ENCODE assay signal across 12 cellular contexts in genomic region chr5:158943057-158943456, GRCh38.
DNase-seq lines count a peak whose midpoint lies in the region; ATAC-seq, FAIRE-seq and TF ChIP-seq lines count a peak whose summit lies in the region.
"Had no signal": no experiment of that assay in that cellular context is flagged by ENCODE, and none has a peak within 500 bp of the region (broad histone marks: within the 10 kb centered on the region; RNA-seq: fewer than 3 reads in every experiment).

No MANE protein-coding gene starts in this region.

- DNase-seq in GM03348 (ENCODE audit: low spot score): peak; percentile 83
- DNase-seq in HTR-8/SVneo (ENCODE audit: insufficient read length, low spot score): peak; percentile 19
- DNase-seq in cardiac fibroblast (ENCODE audit: low read depth in 2 of 2): peak; percentile 77 to 96
- no peak for DNase-seq in osteocyte (ENCODE audit: extremely low spot score, unreplicated experiment)
- no peak for DNase-seq in NCI-H1930 (lab: John Stamatoyannopoulos, UW)
- no peak for DNase-seq in left colon
- no peak for DNase-seq in T-helper 9 cell
- DNase-seq in activated CD4-positive, alpha-beta T cell treated with anti-CD3 and anti-CD28 coated beads, Interleukin-2, amount 50 U/mL, for 1 hour: no peak
- DNase-seq: activated naive CD4-positive, alpha-beta T cell treated with anti-CD3 and anti-CD28 coated beads for 36 hours; immature natural killer cell; SHP77; stimulated activated CD4-positive, alpha-beta T cell treated with anti-CD3 and anti-CD28 coated beads, Interleukin-2, amount 100 ng/mL, for 24 hours had no signal

- no peak for FAIRE-seq in HTR-8/SVneo (lab: Jason Lieb, UNC)

- no peak overlapping the region for H3K4me3 Mint-ChIP-seq in osteocyte (ENCODE audit: unreplicated experiment)
- H3K4me3 Mint-ChIP-seq: activated naive CD4-positive, alpha-beta T cell treated with anti-CD3 and anti-CD28 coated beads for 36 hours; immature natural killer cell had no signal

- intact Hi-C loops in left colon (cut with DNase I, micrococcal nuclease): no loop called here

- no peak for ATAC-seq in left colon

- H3K27ac Mint-ChIP-seq in osteocyte (ENCODE audit: unreplicated experiment): peak overlapping the region; percentile 87
- H3K27ac Mint-ChIP-seq: activated naive CD4-positive, alpha-beta T cell treated with anti-CD3 and anti-CD28 coated beads for 36 hours; immature natural killer cell had no signal

- no peaks in the 10 kb centered on the region for H3K9me3 Mint-ChIP-seq in osteocyte (ENCODE audit: unreplicated experiment)
- H3K9me3 Mint-ChIP-seq: activated naive CD4-positive, alpha-beta T cell treated with anti-CD3 and anti-CD28 coated beads for 36 hours had no signal

- no peak overlapping the region for H3K4me3 ChIP-seq in cardiac fibroblast (replicated peaks in 1 of 2; ENCODE audit: low read depth in 2 of 2, low read length in 2 of 2)

- TF ChIP-seq CTCF in cardiac fibroblast (IDR thresholded peaks at IDR 0.05; ENCODE audit: low read depth, low read length) (no peak), osteocyte (IDR thresholded peaks at IDR 0.05) (no peak)

- H3K4me1 Mint-ChIP-seq in osteocyte (ENCODE audit: unreplicated experiment): peaks cover 55% of the 10 kb centered on the region
- H3K4me1 Mint-ChIP-seq: immature natural killer cell had no signal

- no peaks in the 10 kb centered on the region for H3K27me3 Mint-ChIP-seq in osteocyte (ENCODE audit: unreplicated experiment)

- peaks cover 43% of the 10 kb centered on the region for H3K36me3 Mint-ChIP-seq in osteocyte (ENCODE audit: unreplicated experiment)
- H3K36me3 Mint-ChIP-seq: immature natural killer cell had no signal

Comparison
In these comparisons a context has a peak if more than half of its experiments do, and no peak if none do; other contexts are left out.
1. DNase-seq: peak in GM03348 (single experiment), HTR-8/SVneo (single experiment) and cardiac fibroblast (2 of 2); none in osteocyte (single experiment), NCI-H1930 (0 of 2), left colon (0 of 2), T-helper 9 cell (single experiment) and activated CD4-positive, alpha-beta T cell treated with anti-CD3 and anti-CD28 coated beads, Interleukin-2, amount 50 U/mL, for 1 hour (single experiment).